ENCODE assay signal across 1 cellular context in genomic region chr17:55436224-55437164, GRCh38.
TF ChIP-seq lines count a peak whose summit lies in the region.

No MANE protein-coding gene starts in this region.

TF ChIP-seq in GM23338, 12 proteins besides CTCF, POLR2A, EP300 and RAD21 (continued from another document):
- TF ChIP-seq, protein P1, sequence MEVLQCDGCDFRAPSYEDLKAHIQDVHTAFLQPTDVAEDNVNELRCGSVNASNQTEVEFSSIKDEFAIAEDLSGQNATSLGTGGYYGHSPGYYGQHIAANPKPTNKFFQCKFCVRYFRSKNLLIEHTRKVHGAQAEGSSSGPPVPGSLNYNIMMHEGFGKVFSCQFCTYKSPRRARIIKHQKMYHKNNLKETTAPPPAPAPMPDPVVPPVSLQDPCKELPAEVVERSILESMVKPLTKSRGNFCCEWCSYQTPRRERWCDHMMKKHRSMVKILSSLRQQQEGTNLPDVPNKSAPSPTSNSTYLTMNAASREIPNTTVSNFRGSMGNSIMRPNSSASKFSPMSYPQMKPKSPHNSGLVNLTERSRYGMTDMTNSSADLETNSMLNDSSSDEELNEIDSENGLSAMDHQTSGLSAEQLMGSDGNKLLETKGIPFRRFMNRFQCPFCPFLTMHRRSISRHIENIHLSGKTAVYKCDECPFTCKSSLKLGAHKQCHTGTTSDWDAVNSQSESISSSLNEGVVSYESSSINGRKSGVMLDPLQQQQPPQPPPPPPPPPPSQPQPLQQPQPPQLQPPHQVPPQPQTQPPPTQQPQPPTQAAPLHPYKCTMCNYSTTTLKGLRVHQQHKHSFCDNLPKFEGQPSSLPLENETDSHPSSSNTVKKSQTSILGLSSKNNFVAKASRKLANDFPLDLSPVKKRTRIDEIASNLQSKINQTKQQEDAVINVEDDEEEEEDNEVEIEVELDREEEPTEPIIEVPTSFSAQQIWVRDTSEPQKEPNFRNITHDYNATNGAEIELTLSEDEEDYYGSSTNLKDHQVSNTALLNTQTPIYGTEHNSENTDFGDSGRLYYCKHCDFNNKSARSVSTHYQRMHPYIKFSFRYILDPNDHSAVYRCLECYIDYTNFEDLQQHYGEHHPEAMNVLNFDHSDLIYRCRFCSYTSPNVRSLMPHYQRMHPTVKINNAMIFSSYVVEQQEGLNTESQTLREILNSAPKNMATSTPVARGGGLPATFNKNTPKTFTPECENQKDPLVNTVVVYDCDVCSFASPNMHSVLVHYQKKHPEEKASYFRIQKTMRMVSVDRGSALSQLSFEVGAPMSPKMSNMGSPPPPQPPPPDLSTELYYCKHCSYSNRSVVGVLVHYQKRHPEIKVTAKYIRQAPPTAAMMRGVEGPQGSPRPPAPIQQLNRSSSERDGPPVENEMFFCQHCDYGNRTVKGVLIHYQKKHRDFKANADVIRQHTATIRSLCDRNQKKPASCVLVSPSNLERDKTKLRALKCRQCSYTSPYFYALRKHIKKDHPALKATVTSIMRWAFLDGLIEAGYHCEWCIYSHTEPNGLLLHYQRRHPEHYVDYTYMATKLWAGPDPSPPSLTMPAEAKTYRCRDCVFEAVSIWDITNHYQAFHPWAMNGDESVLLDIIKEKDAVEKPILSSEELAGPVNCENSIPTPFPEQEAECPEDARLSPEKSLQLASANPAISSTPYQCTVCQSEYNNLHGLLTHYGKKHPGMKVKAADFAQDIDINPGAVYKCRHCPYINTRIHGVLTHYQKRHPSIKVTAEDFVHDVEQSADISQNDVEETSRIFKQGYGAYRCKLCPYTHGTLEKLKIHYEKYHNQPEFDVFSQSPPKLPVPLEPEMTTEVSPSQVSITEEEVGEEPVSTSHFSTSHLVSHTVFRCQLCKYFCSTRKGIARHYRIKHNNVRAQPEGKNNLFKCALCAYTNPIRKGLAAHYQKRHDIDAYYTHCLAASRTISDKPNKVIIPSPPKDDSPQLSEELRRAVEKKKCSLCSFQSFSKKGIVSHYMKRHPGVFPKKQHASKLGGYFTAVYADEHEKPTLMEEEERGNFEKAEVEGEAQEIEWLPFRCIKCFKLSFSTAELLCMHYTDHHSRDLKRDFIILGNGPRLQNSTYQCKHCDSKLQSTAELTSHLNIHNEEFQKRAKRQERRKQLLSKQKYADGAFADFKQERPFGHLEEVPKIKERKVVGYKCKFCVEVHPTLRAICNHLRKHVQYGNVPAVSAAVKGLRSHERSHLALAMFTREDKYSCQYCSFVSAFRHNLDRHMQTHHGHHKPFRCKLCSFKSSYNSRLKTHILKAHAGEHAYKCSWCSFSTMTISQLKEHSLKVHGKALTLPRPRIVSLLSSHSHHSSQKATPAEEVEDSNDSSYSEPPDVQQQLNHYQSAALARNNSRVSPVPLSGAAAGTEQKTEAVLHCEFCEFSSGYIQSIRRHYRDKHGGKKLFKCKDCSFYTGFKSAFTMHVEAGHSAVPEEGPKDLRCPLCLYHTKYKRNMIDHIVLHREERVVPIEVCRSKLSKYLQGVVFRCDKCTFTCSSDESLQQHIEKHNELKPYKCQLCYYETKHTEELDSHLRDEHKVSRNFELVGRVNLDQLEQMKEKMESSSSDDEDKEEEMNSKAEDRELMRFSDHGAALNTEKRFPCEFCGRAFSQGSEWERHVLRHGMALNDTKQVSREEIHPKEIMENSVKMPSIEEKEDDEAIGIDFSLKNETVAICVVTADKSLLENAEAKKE (CRISPR knock-in tag; IDR thresholded peaks at IDR 0.05) = no peak
- TF ChIP-seq NANOG (IDR thresholded peaks at IDR 0.05; ENCODE audit: borderline replicate concordance) (no peak), ZNF114 (CRISPR knock-in tag; IDR thresholded peaks at IDR 0.05) (no peak), ETS1 (IDR thresholded peaks at IDR 0.05) (no peak), EZH2 (IDR thresholded peaks at IDR 0.05; ENCODE audit: low read depth, unreplicated experiment) (no peak), POLR2AphosphoS5 (IDR thresholded peaks at IDR 0.05; ENCODE audit: low read depth) (no peak), STAT1 (IDR thresholded peaks at IDR 0.05; ENCODE audit: unreplicated experiment) (no peak), EZH2phosphoT487 (IDR thresholded peaks at IDR 0.05; ENCODE audit: unreplicated experiment) (no peak), JUNB (IDR thresholded peaks at IDR 0.05; ENCODE audit: unreplicated experiment) (no peak), ZNF331 (CRISPR knock-in tag; IDR thresholded peaks at IDR 0.05; ENCODE audit: low read depth) (no peak)
TF ChIP-seq in GM23338: peak in this region for 0.
